ENCODE assay signal across 14 cellular contexts in the genomic region with DNA sequence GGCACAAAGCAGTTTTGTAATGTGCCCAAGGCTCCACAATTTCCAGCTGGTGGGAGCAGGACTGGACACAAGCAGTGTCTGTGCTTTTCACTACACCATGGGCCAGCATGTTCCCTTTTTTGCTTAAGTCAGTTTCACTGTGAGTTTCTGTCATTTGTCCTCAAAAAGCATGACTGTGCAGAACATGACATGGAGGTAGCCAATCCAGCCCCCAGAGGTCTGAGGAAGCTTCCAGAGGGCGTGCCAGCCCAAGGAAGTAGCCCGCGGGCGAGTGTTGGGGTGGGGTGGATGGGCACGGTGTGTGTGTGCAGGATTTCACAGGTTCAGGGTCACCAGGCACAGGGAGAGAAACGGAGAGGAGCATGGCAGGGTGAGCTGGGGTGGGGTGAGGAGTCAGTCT. TPM values are rescaled to one million over a fixed set of nuclear protein-coding genes. Genes with fewer than 3 reads are reported as not detected.
A peak's percentile ranks its signal among the peaks of the same experiment; 100 is the strongest.
DNase-seq lines count a peak whose midpoint lies in the region; ATAC-seq and TF ChIP-seq lines count a peak whose summit lies in the region.
"Had no signal": no experiment of that assay in that cellular context is flagged by ENCODE, and none has a peak within 500 bp of the region (broad histone marks: within the 10 kb centered on the region; RNA-seq: fewer than 3 reads in every experiment).

No MANE protein-coding gene starts in this region.

- H3K4me1 ChIP-seq in left ventricle myocardium inferior (no peaks in the 10 kb centered on the region), prostate gland (replicated peaks) (no peaks in the 10 kb centered on the region)
- H3K4me1 ChIP-seq: esophagus muscularis mucosa had no signal

- in situ Hi-C loops in Caki2 (cut with HindIII; ENCODE audit: low pct_unique_long_range_greater_than_20kb, low sequenced_read_pairs) = no loop called here

- TF ChIP-seq POLR2A in prostate gland (IDR thresholded peaks at IDR 0.05) = no peak

- no peak overlapping the region for H3K4me3 Mint-ChIP-seq in osteocyte (ENCODE audit: unreplicated experiment)
- H3K4me3 Mint-ChIP-seq: activated CD4-positive, alpha-beta memory T cell treated with anti-CD3 and anti-CD28 coated beads, Interleukin-2, amount 10 ng/mL, durations not matched to agents 7 days and 5 days had no signal

- H3K4me1 Mint-ChIP-seq in osteocyte (ENCODE audit: unreplicated experiment) = peaks cover 7% of the 10 kb centered on the region
- H3K4me1 Mint-ChIP-seq: activated CD4-positive, alpha-beta memory T cell treated with anti-CD3 and anti-CD28 coated beads, Interleukin-2, amount 10 ng/mL, durations not matched to agents 7 days and 5 days had no signal

- peaks cover 11% of the 10 kb centered on the region for H3K27me3 Mint-ChIP-seq in osteocyte (ENCODE audit: unreplicated experiment)
- H3K27me3 Mint-ChIP-seq: activated CD4-positive, alpha-beta memory T cell treated with anti-CD3 and anti-CD28 coated beads, Interleukin-2, amount 10 ng/mL, durations not matched to agents 7 days and 5 days had no signal

- no peak overlapping the region for H3K27ac Mint-ChIP-seq in osteocyte (ENCODE audit: unreplicated experiment)
- H3K27ac Mint-ChIP-seq: activated CD4-positive, alpha-beta memory T cell treated with anti-CD3 and anti-CD28 coated beads, Interleukin-2, amount 10 ng/mL, durations not matched to agents 7 days and 5 days had no signal

- ATAC-seq in GM21528 (IDR thresholded peaks at IDR 0.05; ENCODE audit: low FRiP score, unreplicated experiment) = no peak
- ATAC-seq in GM18861 (IDR thresholded peaks at IDR 0.05; ENCODE audit: unreplicated experiment) = no peak

- no peaks in the 10 kb centered on the region for H3K9me3 Mint-ChIP-seq in osteocyte (ENCODE audit: unreplicated experiment)
- H3K9me3 Mint-ChIP-seq: activated CD4-positive, alpha-beta memory T cell treated with anti-CD3 and anti-CD28 coated beads, Interleukin-2, amount 10 ng/mL, durations not matched to agents 7 days and 5 days had no signal

- H3K27me3 ChIP-seq in left ventricle myocardium inferior (ENCODE audit: low read depth) = no peaks in the 10 kb centered on the region
- H3K27me3 ChIP-seq in prostate gland (replicated peaks; ENCODE audit: insufficient read depth) = no peaks in the 10 kb centered on the region

- no peak for TF ChIP-seq CTCF in left ventricle myocardium inferior (IDR thresholded peaks at IDR 0.05; ENCODE audit: borderline replicate concordance)
- TF ChIP-seq CTCF in osteocyte (IDR thresholded peaks at IDR 0.05) = no peak
- no peak for TF ChIP-seq CTCF in prostate gland (IDR thresholded peaks at IDR 0.05)

- H3K27ac ChIP-seq in left ventricle myocardium inferior (replicated peaks) (no peak overlapping the region), prostate gland (no peak overlapping the region)
- H3K27ac ChIP-seq: esophagus muscularis mucosa had no signal

- intact Hi-C loops in left ventricle myocardium inferior (cut with micrococcal nuclease) (no loop called here), prostate gland (cut with DNase I) (no loop called here)

- H3K9me3 ChIP-seq in left ventricle myocardium inferior (replicated peaks) = no peaks in the 10 kb centered on the region
- no peaks in the 10 kb centered on the region for H3K9me3 ChIP-seq in prostate gland
- H3K9me3 ChIP-seq: esophagus muscularis mucosa had no signal

- 86% methylated on average over 6 of the region's 6 CpGs for WGBS in prostate gland

- no peak overlapping the region for H3K4me3 ChIP-seq in left ventricle myocardium inferior
- no peak overlapping the region for H3K4me3 ChIP-seq in prostate gland
- H3K4me3 ChIP-seq: esophagus muscularis mucosa had no signal

- no peaks in the 10 kb centered on the region for H3K36me3 ChIP-seq in left ventricle myocardium inferior
- H3K36me3 ChIP-seq in prostate gland = no peaks in the 10 kb centered on the region
- H3K36me3 ChIP-seq: esophagus muscularis mucosa had no signal

- no peaks in the 10 kb centered on the region for H3K36me3 Mint-ChIP-seq in osteocyte (ENCODE audit: unreplicated experiment)

- DNase-seq in Caki2 (ENCODE audit: low read depth) = peak; percentile 16
- DNase-seq in SIG-M5 (lab: John Stamatoyannopoulos, UW) = peak; percentile 24
- DNase-seq in left ventricle myocardium inferior = peak; percentile 37
- peak; percentile 76 for DNase-seq in osteocyte (ENCODE audit: extremely low spot score, unreplicated experiment)
- no peak for DNase-seq in amniotic stem cell (lab: John Stamatoyannopoulos, UW)
- no peak for DNase-seq in prostate gland (ENCODE audit: low spot score)
- DNase-seq: activated CD4-positive, alpha-beta memory T cell treated with anti-CD3 and anti-CD28 coated beads, Interleukin-2, amount 10 ng/mL, durations not matched to agents 7 days and 5 days; mammary epithelial cell; NCI-H1930; stimulated activated naive CD4-positive, alpha-beta T cell; T-helper 9 cell had no signal

RNA-seq across cellular contexts. Expression of a gene that starts 8.0 kb away (rescaled TPM):
- 10.3 and 12.7 TPM in 2 replicates for total RNA-seq in Caki2 (2014; rRNA removed; shearing (Covaris generic); ENCODE audit: low replicate concordance)
- 23.7 TPM for total RNA-seq in left ventricle myocardium inferior
- 14.3 and 15.6 TPM in 2 replicates for total RNA-seq in osteocyte
- 10 to 100 TPM; 24.7 to 26.1 TPM for total RNA-seq in prostate gland

RNA-seq across cellular contexts. Expression of a gene that starts 21.7 kb away (rescaled TPM):
- total RNA-seq in Caki2 (2014; rRNA removed; shearing (Covaris generic); ENCODE audit: low replicate concordance) = 50.7 and 60.7 TPM in 2 replicates
- total RNA-seq in left ventricle myocardium inferior (25.3 TPM), osteocyte (34.1 and 34.3 TPM in 2 replicates), prostate gland (10 to 100 TPM; 24.0 to 28.1 TPM)

Comparison
In these comparisons a context has a peak if more than half of its experiments do, and no peak if none do; other contexts are left out.
1. DNase-seq: peak in Caki2 (single experiment), SIG-M5 (single experiment), left ventricle myocardium inferior (single experiment) and osteocyte (single experiment); none in amniotic stem cell (single experiment) and prostate gland (single experiment).